In the genomic region with DNA sequence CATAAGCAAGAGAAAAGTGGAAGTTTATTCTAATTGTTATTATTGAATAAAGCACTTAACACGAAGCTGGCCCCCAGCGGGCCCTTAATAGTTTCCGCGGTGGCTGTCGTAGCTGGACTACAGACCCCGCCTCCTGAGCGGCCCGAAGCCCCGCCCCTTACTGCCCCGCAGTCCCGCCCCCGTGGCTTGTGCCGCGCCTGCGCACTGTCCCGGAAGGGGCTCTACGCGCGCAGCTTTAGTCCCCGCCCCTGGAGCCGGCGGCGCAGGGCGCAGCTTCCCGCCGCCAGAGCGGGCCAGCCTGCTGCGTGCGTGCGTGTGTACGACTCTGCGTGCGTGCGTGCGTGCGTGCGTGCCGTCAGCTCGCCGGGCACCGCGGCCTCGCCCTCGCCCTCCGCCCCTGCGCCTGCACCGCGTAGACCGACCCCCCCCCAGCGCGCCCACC, we compare ENCODE assay signal across 8 cellular contexts. TPM values are rescaled to one million over a fixed set of nuclear protein-coding genes. Genes with fewer than 3 reads are reported as not detected.
DNase-seq lines count a peak whose midpoint lies in the region; ATAC-seq and TF ChIP-seq lines count a peak whose summit lies in the region.

A gene with protein sequence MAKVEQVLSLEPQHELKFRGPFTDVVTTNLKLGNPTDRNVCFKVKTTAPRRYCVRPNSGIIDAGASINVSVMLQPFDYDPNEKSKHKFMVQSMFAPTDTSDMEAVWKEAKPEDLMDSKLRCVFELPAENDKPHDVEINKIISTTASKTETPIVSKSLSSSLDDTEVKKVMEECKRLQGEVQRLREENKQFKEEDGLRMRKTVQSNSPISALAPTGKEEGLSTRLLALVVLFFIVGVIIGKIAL (plus strand): TSS at position 348 of the 442 bp plus-strand sequence. CDS start 231 bp downstream, outside the sequence.

- no peak for TF ChIP-seq CTCF in left lung (IDR thresholded peaks at IDR 0.05)

- peaks cover 17 to 44% of the 10 kb centered on the region in 2 donors for H3K4me1 ChIP-seq in left lung

- H3K9me3 ChIP-seq in left lung, result no peaks in the 10 kb centered on the region

- H3K4me3 ChIP-seq in left lung, result peak within 1 kb of the TSS; percentile 73 to 90

- no peaks in the 10 kb centered on the region for H3K27me3 ChIP-seq in left lung

- H3K27ac ChIP-seq in left lung, result peak within 1 kb of the TSS; percentile 88 to 90

- intact Hi-C loops in left lung (cut with DNase I), result no loop called here

- ATAC-seq in GM19351 (IDR thresholded peaks at IDR 0.05; ENCODE audit: unreplicated experiment) (peak; percentile 95), HG03520 (IDR thresholded peaks at IDR 0.05; ENCODE audit: unreplicated experiment) (peak; percentile 92), left lung (peak; percentile 99)

- DNase-seq in C1 segment of cervical spinal cord (lab: John Stamatoyannopoulos, UW), result peak; percentile 64 to 98 (median 92)
- peak; percentile 90 for DNase-seq in NCI-H748 (lab: John Stamatoyannopoulos, UW; ENCODE audit: unreplicated experiment)
- DNase-seq in activated CD4-positive, alpha-beta T cell treated with anti-CD3 and anti-CD28 coated beads, Interleukin-2, amount 50 U/mL, for 1 hour, result peak; percentile 96
- peak; percentile 93 for DNase-seq in cortex of kidney (lab: John Stamatoyannopoulos, UW)
- DNase-seq in left lung, result peak; percentile 96 to 99
- DNase-seq in stimulated activated CD4-positive, alpha-beta T cell treated with anti-CD3 and anti-CD28 coated beads, Interleukin-2, amount 100 ng/mL, for 4 hours (ENCODE audit: low read depth), result peak; percentile 96

- peaks cover 0 to 14% of the 10 kb centered on the region in 2 donors for H3K36me3 ChIP-seq in left lung

RNA-seq across cellular contexts. Expression of the gene that starts here (rescaled TPM):
- 10 to 100 TPM; 49.7 to 52.9 TPM for total RNA-seq in left lung

Comparison
In these comparisons a context has a peak if more than half of its experiments do, and no peak if none do; other contexts are left out.
1. Peak in every context shown above with its lines: DNase-seq, ATAC-seq, H3K4me3 ChIP-seq and H3K27ac ChIP-seq.